ENCODE assay signal across 8 cellular contexts in genomic region chr5:80406980-80407734, GRCh38. TPM values are rescaled to one million over a fixed set of nuclear protein-coding genes. Genes with fewer than 3 reads are reported as not detected.
A peak's percentile ranks its signal among the peaks of the same experiment; 100 is the strongest.
DNase-seq lines count a peak whose midpoint lies in the region; ATAC-seq and TF ChIP-seq lines count a peak whose summit lies in the region.

No MANE protein-coding gene starts in this region.

- peaks cover 25% of the 10 kb centered on the region for H3K4me1 ChIP-seq in BLaER1
- H3K4me1 ChIP-seq in duodenal mucosa (ENCODE audit: control insufficient read depth in 1 of 2, insufficient read depth in 2 of 2, low read length in 2 of 2), result peaks cover 6 to 10% of the 10 kb centered on the region in 2 donors
- peaks cover 9% of the 10 kb centered on the region for H3K4me1 ChIP-seq in mucosa of descending colon (ENCODE audit: low read depth)

- H4K20me1 ChIP-seq in BLaER1, result peaks cover 12% of the 10 kb centered on the region; the same call in 1 of the 2 replicates

- no peaks in the 10 kb centered on the region for H3K9me3 ChIP-seq in BLaER1
- no peaks in the 10 kb centered on the region for H3K9me3 ChIP-seq in duodenal mucosa (ENCODE audit: control insufficient read depth in 1 of 2, low read length in 2 of 2)
- H3K9me3 ChIP-seq in mucosa of descending colon, result no peaks in the 10 kb centered on the region

- DNase-seq in SK-N-DZ (ENCODE audit: low spot score) (peak; percentile 8), mucosa of descending colon (peak in 2 of 3 donors; percentile 50 to 56), ureter (ENCODE audit: low spot score) (peak; percentile 44), NCI-H2081 (lab: John Stamatoyannopoulos, UW) (no peak), putamen (ENCODE audit: low spot score) (no peak)

- ATAC-seq in GM21723 (IDR thresholded peaks at IDR 0.05; ENCODE audit: unreplicated experiment), result peak; percentile 48
- ATAC-seq in mucosa of descending colon, result no peak

- H3K4me2 ChIP-seq in BLaER1, result peak overlapping the region; percentile 83

- H3K9ac ChIP-seq in BLaER1, result peak overlapping the region; percentile 94
- peak overlapping the region; percentile 87 to 92 for H3K9ac ChIP-seq in duodenal mucosa (ENCODE audit: low read depth in 1 of 2, low read length in 2 of 2)

- H3K36me3 ChIP-seq in BLaER1 (peaks cover 11% of the 10 kb centered on the region), duodenal mucosa (ENCODE audit: control insufficient read depth in 1 of 2, insufficient read depth in 2 of 2, low read length in 2 of 2) (no peaks in the 10 kb centered on the region), mucosa of descending colon (ENCODE audit: low read depth) (no peaks in the 10 kb centered on the region)

- H3K4me3 ChIP-seq in BLaER1 (peak overlapping the region; percentile 96), duodenal mucosa (ENCODE audit: low read depth in 1 of 2, low read length in 2 of 2) (peak overlapping the region; percentile 73 to 85), mucosa of descending colon (peak overlapping the region; percentile 72)

- TF ChIP-seq CTCF in mucosa of descending colon (IDR thresholded peaks at IDR 0.05), result no peak

- intact Hi-C loops in mucosa of descending colon (cut with DNase I, micrococcal nuclease), result no loop called here

- H3K27ac ChIP-seq in BLaER1, result peak overlapping the region; percentile 93
- peak overlapping the region; percentile 95 for H3K27ac ChIP-seq in duodenal mucosa (ENCODE audit: low read depth, low read length)

- H3K27me3 ChIP-seq in BLaER1 (no peaks in the 10 kb centered on the region), duodenal mucosa (ENCODE audit: control insufficient read depth in 1 of 2, insufficient read depth in 2 of 2, low read length in 2 of 2) (no peaks in the 10 kb centered on the region)

RNA-seq across cellular contexts. Expression of gene ZFYVE16, which starts 0.7 kb away (rescaled TPM):
- polyA plus RNA-seq in SK-N-DZ (2014; cell fraction: cytosol; rRNA removed), result 24.3 TPM in 2 replicates
- 41.8 and 70.7 TPM in 2 replicates for polyA plus RNA-seq in SK-N-DZ (2014; cell fraction: nucleus; rRNA removed)
- 10 to 100 TPM; 32.4 to 56.9 (median 52.2) TPM for total RNA-seq in mucosa of descending colon
- 62.3 TPM for total RNA-seq in ureter

Comparison
In these comparisons a context has a peak if more than half of its experiments do, and no peak if none do; other contexts are left out.
1. DNase-seq: peak in SK-N-DZ (single experiment), mucosa of descending colon (2 of 3) and ureter (single experiment); none in NCI-H2081 (0 of 2) and putamen (single experiment).
2. Peak in every context shown above with its lines, with median percentiles within 50 percentile points of each other: H3K4me3 ChIP-seq.